Comparison of ENCODE assay signal across 10 cellular contexts in genomic region chr3:46717447-46718231, GRCh38. TPM values are rescaled to one million over a fixed set of nuclear protein-coding genes. Genes with fewer than 3 reads are reported as not detected.
DNase-seq lines count a peak whose midpoint lies in the region; ATAC-seq, FAIRE-seq and TF ChIP-seq lines count a peak whose summit lies in the region.
"Had no signal": no experiment of that assay in that cellular context is flagged by ENCODE, and none has a peak within 500 bp of the region (broad histone marks: within the 10 kb centered on the region; RNA-seq: fewer than 3 reads in every experiment).

A gene with protein sequence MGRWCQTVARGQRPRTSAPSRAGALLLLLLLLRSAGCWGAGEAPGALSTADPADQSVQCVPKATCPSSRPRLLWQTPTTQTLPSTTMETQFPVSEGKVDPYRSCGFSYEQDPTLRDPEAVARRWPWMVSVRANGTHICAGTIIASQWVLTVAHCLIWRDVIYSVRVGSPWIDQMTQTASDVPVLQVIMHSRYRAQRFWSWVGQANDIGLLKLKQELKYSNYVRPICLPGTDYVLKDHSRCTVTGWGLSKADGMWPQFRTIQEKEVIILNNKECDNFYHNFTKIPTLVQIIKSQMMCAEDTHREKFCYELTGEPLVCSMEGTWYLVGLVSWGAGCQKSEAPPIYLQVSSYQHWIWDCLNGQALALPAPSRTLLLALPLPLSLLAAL (minus strand): TSS chr3:46717869. CDS start chr3:46717824, 45 bp downstream.

- 50 to 59% (median 58%) methylated on average over 36 to 61 of the region's 61 CpGs for WGBS in small intestine, 3 donors

- H3K4me1 ChIP-seq in CD8-positive, alpha-beta T cell (ENCODE audit: insufficient read depth, low read length), result no peaks in the 10 kb centered on the region
- H3K4me1 ChIP-seq in small intestine (ENCODE audit: control insufficient read depth in 2 of 2, insufficient read depth in 1 of 2, low read depth in 1 of 2, low read length in 1 of 2), result no peaks in the 10 kb centered on the region
- H3K4me1 ChIP-seq: gastroesophageal sphincter, transverse colon had no signal

- no peaks in the 10 kb centered on the region for H3K9me3 Mint-ChIP-seq in CD8-positive, alpha-beta T cell
- H3K9me3 Mint-ChIP-seq in effector memory CD8-positive, alpha-beta T cell, result no peaks in the 10 kb centered on the region

- no peaks in the 10 kb centered on the region for H3K4me1 Mint-ChIP-seq in CD8-positive, alpha-beta T cell (ENCODE audit: low read depth)
- H3K4me1 Mint-ChIP-seq in effector memory CD8-positive, alpha-beta T cell (ENCODE audit: low read depth in 2 of 2), result no peaks in the 10 kb centered on the region

- H3K36me3 Mint-ChIP-seq in CD8-positive, alpha-beta T cell, result no peaks in the 10 kb centered on the region
- H3K36me3 Mint-ChIP-seq in effector memory CD8-positive, alpha-beta T cell (ENCODE audit: insufficient read depth), result no peaks in the 10 kb centered on the region

- no peak for FAIRE-seq in bronchial epithelial cell (lab: Jason Lieb, UNC)
- FAIRE-seq in small intestine (lab: Jason Lieb, UNC), result no peak

- no peak within 1 kb of the TSS for H3K27ac Mint-ChIP-seq in CD8-positive, alpha-beta T cell
- H3K27ac Mint-ChIP-seq in effector memory CD8-positive, alpha-beta T cell, result no peak within 1 kb of the TSS

- H3K27me3 Mint-ChIP-seq in CD8-positive, alpha-beta T cell (ENCODE audit: low read depth), result peaks cover 14% of the 10 kb centered on the region
- H3K27me3 Mint-ChIP-seq in effector memory CD8-positive, alpha-beta T cell, result peaks cover 20 to 56% of the 10 kb centered on the region in 2 donors

- H3K36me3 ChIP-seq in CD8-positive, alpha-beta T cell (ENCODE audit: insufficient read depth, low read length), result no peaks in the 10 kb centered on the region
- H3K36me3 ChIP-seq in bronchial epithelial cell (ENCODE audit: control insufficient read depth, insufficient read depth, low read length) (no peaks in the 10 kb centered on the region), small intestine (ENCODE audit: control insufficient read depth in 2 of 2, insufficient read depth in 2 of 2, low read length in 2 of 2) (no peaks in the 10 kb centered on the region)
- H3K36me3 ChIP-seq: gastroesophageal sphincter, transverse colon had no signal

- peak in 1 of 7 experiments; percentile 27 for DNase-seq in CD8-positive, alpha-beta T cell
- DNase-seq in bronchial epithelial cell (ENCODE audit: low read depth), result no peak
- peak; percentile 71 for DNase-seq in posterior vena cava (ENCODE audit: low spot score)
- DNase-seq in effector memory CD8-positive, alpha-beta T cell, result no peak
- DNase-seq in small intestine, result no peak
- DNase-seq: transverse colon had no signal

- H3K4me3 Mint-ChIP-seq in CD8-positive, alpha-beta T cell, result no peak within 1 kb of the TSS
- H3K4me3 Mint-ChIP-seq in effector memory CD8-positive, alpha-beta T cell, result no peak within 1 kb of the TSS

- POLR2A ChIA-PET in CD8-positive, alpha-beta T cell (lab: Charles Lee), result no interaction called here

- CTCF ChIA-PET in CD8-positive, alpha-beta T cell (lab: Charles Lee), result no interaction called here

- peak; percentile 51 for ATAC-seq in CD8-positive, alpha-beta T cell
- ATAC-seq in HG03159 (IDR thresholded peaks at IDR 0.05; ENCODE audit: unreplicated experiment) (no peak), HG03108 (IDR thresholded peaks at IDR 0.05; ENCODE audit: unreplicated experiment) (no peak)
- no peak for ATAC-seq in effector memory CD8-positive, alpha-beta T cell (replicated peaks)
- ATAC-seq: gastroesophageal sphincter had no signal

- no peak for TF ChIP-seq CTCF in CD8-positive, alpha-beta T cell (IDR thresholded peaks at IDR 0.05)
- TF ChIP-seq CTCF in LNCAP (IDR thresholded peaks at IDR 0.05), result peak; percentile 53
- peak; percentile 35 for TF ChIP-seq CTCF in bronchial epithelial cell (IDR thresholded peaks at IDR 0.05; ENCODE audit: insufficient read depth, low read length, severe bottlenecking)

- no peaks in the 10 kb centered on the region for H3K9me3 ChIP-seq in CD8-positive, alpha-beta T cell (ENCODE audit: low read length)
- H3K9me3 ChIP-seq in small intestine (ENCODE audit: control insufficient read depth, low read depth), result no peaks in the 10 kb centered on the region
- H3K9me3 ChIP-seq: gastroesophageal sphincter, transverse colon had no signal

- no peaks in the 10 kb centered on the region for H3K27me3 ChIP-seq in CD8-positive, alpha-beta T cell (ENCODE audit: insufficient read depth, low read length)
- H3K27me3 ChIP-seq in bronchial epithelial cell (ENCODE audit: control insufficient read depth, insufficient read depth, low read length) (no peaks in the 10 kb centered on the region), small intestine (ENCODE audit: control insufficient read depth in 2 of 2, insufficient read depth in 2 of 2, low read length in 2 of 2) (no peaks in the 10 kb centered on the region)

- H3K4me3 ChIP-seq in CD8-positive, alpha-beta T cell (ENCODE audit: low read depth, low read length), result no peak within 1 kb of the TSS
- no peak within 1 kb of the TSS for H3K4me3 ChIP-seq in bronchial epithelial cell (ENCODE audit: low read depth, low read length)
- no peak within 1 kb of the TSS for H3K4me3 ChIP-seq in small intestine (ENCODE audit: low read depth in 1 of 2, low read length in 2 of 2)
- H3K4me3 ChIP-seq: gastroesophageal sphincter, transverse colon had no signal

- intact Hi-C loops in CD8-positive, alpha-beta T cell (cut with DNase I, micrococcal nuclease), result no loop called here
- intact Hi-C loops in posterior vena cava (cut with DNase I), result loop anchor here in 1 of 2 donors (10.0 kb wide), 1 partner anchor 277 kb away; no protein-coding TSS in a partner anchor

- H3K27ac ChIP-seq in CD8-positive, alpha-beta T cell (ENCODE audit: low read depth, low read length), result no peak within 1 kb of the TSS
- H3K27ac ChIP-seq in small intestine (ENCODE audit: low read depth in 1 of 2, low read length in 1 of 2), result no peak within 1 kb of the TSS
- H3K27ac ChIP-seq: gastroesophageal sphincter, transverse colon had no signal

RNA-seq across cellular contexts. Expression of the gene that starts here (rescaled TPM):
- total RNA-seq in CD8-positive, alpha-beta T cell, result not detected
- not detected in 2 replicates for total RNA-seq in bronchial epithelial cell
- not detected for total RNA-seq in posterior vena cava
- polyA plus RNA-seq in small intestine, result under 1 TPM in 1 of 3 donors, not detected in 2; 0.01 TPM

Comparison
In these comparisons a context has a peak if more than half of its experiments do, and no peak if none do; other contexts are left out.
1. Peak in ATAC-seq in CD8-positive, alpha-beta T cell; RNA of the gene not detected or under 1 TPM.
2. Peak in DNase-seq in posterior vena cava; RNA of the gene not detected or under 1 TPM.